26 cellular contexts compared by ENCODE assay signal in genomic region chr1:1534401-1535145, GRCh38.
"Had no signal": no experiment of that assay in that cellular context is flagged by ENCODE, and none has a peak within 500 bp of the region (broad histone marks: within the 10 kb centered on the region; RNA-seq: fewer than 3 reads in every experiment).

No MANE protein-coding gene starts in this region.

- DNase-seq: activated CD4-positive, alpha-beta T cell treated with anti-CD3 and anti-CD28 coated beads for 48 hours; activated CD4-positive, alpha-beta T cell treated with anti-CD3 and anti-CD28 coated beads, Interleukin-2, amount 50 U/mL, for 4 hours; activated CD4-positive, CD25-positive, alpha-beta regulatory T cell treated with anti-CD3 and anti-CD28 coated beads, Interleukin-2, amount 50 U/mL, for 72 hours; activated CD8-positive, alpha-beta memory T cell treated with anti-CD3 and anti-CD28 coated beads, Interleukin-2, amount 50 U/mL, for 48 hours; activated CD8-positive, alpha-beta T cell treated with anti-CD3 and anti-CD28 coated beads, Interleukin-2, amount 10 ng/mL, durations not matched to agents 7 days and 5 days; activated naive CD4-positive, alpha-beta T cell treated with anti-CD3 and anti-CD28 coated beads, Interleukin-2, amount 50 U/mL, for 16 hours; activated T-cell treated with anti-CD3 and anti-CD28 coated beads, Interleukin-2, amount 50 U/mL, for 1 hour; aorta; MV-4-11; NCI-H1092 treated with DMSO at 0.1 percent for 48 hours; NCI-H1417 treated with DMSO at 0.1 percent for 48 hours; NCI-H1694; NCI-H2029; NCI-H2107; NCI-H345; NCI-H510A; NCI-H526 treated with DMSO at 0.1 percent for 48 hours; NCI-H82; Peyer's patch; Right ventricle myocardium superior; SK-N-SH; T-helper 1 cell had no signal

- H3K9ac ChIP-seq: SK-N-SH had no signal

- ATAC-seq: activated CD8-positive, alpha-beta T cell treated with anti-CD3 and anti-CD28 coated beads, Interleukin-2, amount 10 ng/mL, durations not matched to agents 7 days and 5 days; WTC11 had no signal

- H3K36me3 ChIP-seq: breast epithelium had no signal

- H3K9me3 ChIP-seq: SK-N-SH had no signal

- H3K27me3 ChIP-seq: breast epithelium, Peyer's patch, SJCRH30 had no signal

- H3K4me2 ChIP-seq: SK-N-SH had no signal

- H3K4me3 ChIP-seq: breast epithelium, Peyer's patch, SJCRH30 had no signal

- H3K9me2 ChIP-seq: SK-N-SH had no signal

- H3K4me1 ChIP-seq: SJCRH30 had no signal

- H3K27ac ChIP-seq: breast epithelium, Peyer's patch, RWPE1, SJCRH30 had no signal
